In genomic region chr1:173448945-173449344, GRCh38 we compare ENCODE assay signal across 17 cellular contexts.
"Had no signal": no experiment of that assay in that cellular context is flagged by ENCODE, and none has a peak within 500 bp of the region (broad histone marks: within the 10 kb centered on the region; RNA-seq: fewer than 3 reads in every experiment).

No MANE protein-coding gene starts in this region.

- H3K27ac Mint-ChIP-seq: dendritic cell treated with granulocyte-macrophage colony-stimulating factor and Interleukin-4, amounts not matched to agents 40 ng/mL and 50 ng/mL, for 4 days; naive thymus-derived CD4-positive, alpha-beta T cell; stimulated activated memory B cell treated with anti-CD40 and anti-IgM and Interleukin-4, amounts not matched to agents 10 μg/mL and 1 μg/mL and 100 μg/mL, for 72 hours; stimulated activated naive CD8-positive, alpha-beta T cell treated with anti-CD3 and anti-CD28 coated beads, Interleukin-15, Interleukin-2, amounts not matched to agents 100 ng/mL and 50 ng/mL, for 24 hours had no signal

- DNase-seq: erythroblast; head of caudate nucleus; kidney glomerular epithelial cell; naive thymus-derived CD4-positive, alpha-beta T cell; psoas muscle; retina; right lobe of liver; stimulated activated CD4-positive, alpha-beta T cell treated with anti-CD3 and anti-CD28 coated beads, Interleukin-4, amount 100 ng/mL, for 24 hours; tibial artery; upper lobe of left lung; uterus had no signal

- H3K9me3 Mint-ChIP-seq: dendritic cell treated with granulocyte-macrophage colony-stimulating factor and Interleukin-4, amounts not matched to agents 40 ng/mL and 50 ng/mL, for 4 days had no signal

- H3K27me3 ChIP-seq: foreskin keratinocyte, hepatocyte, neutrophil, right lobe of liver, tibial artery, upper lobe of left lung, uterus had no signal

- H3K27me3 Mint-ChIP-seq: dendritic cell treated with granulocyte-macrophage colony-stimulating factor and Interleukin-4, amounts not matched to agents 40 ng/mL and 50 ng/mL, for 4 days; naive thymus-derived CD4-positive, alpha-beta T cell; stimulated activated memory B cell treated with anti-CD40 and anti-IgM and Interleukin-4, amounts not matched to agents 10 μg/mL and 1 μg/mL and 100 μg/mL, for 72 hours; stimulated activated naive CD8-positive, alpha-beta T cell treated with anti-CD3 and anti-CD28 coated beads, Interleukin-15, Interleukin-2, amounts not matched to agents 100 ng/mL and 50 ng/mL, for 24 hours had no signal

- H3K27ac ChIP-seq: foreskin keratinocyte, hepatocyte, neutrophil, psoas muscle, right lobe of liver, tibial artery, upper lobe of left lung, uterus had no signal

- H3K36me3 ChIP-seq: neutrophil, right lobe of liver, upper lobe of left lung, uterus had no signal

- H3K4me3 Mint-ChIP-seq: dendritic cell treated with granulocyte-macrophage colony-stimulating factor and Interleukin-4, amounts not matched to agents 40 ng/mL and 50 ng/mL, for 4 days; naive thymus-derived CD4-positive, alpha-beta T cell; stimulated activated memory B cell treated with anti-CD40 and anti-IgM and Interleukin-4, amounts not matched to agents 10 μg/mL and 1 μg/mL and 100 μg/mL, for 72 hours; stimulated activated naive CD8-positive, alpha-beta T cell treated with anti-CD3 and anti-CD28 coated beads, Interleukin-15, Interleukin-2, amounts not matched to agents 100 ng/mL and 50 ng/mL, for 24 hours had no signal

- H3K9me3 ChIP-seq: neutrophil, psoas muscle, right lobe of liver, upper lobe of left lung, uterus had no signal

- H3K4me3 ChIP-seq: hepatocyte, psoas muscle, right lobe of liver, tibial artery, upper lobe of left lung, uterus had no signal

- ATAC-seq: naive thymus-derived CD4-positive, alpha-beta T cell; psoas muscle; right lobe of liver; stimulated activated memory B cell treated with anti-CD40 and anti-IgM and Interleukin-4, amounts not matched to agents 10 μg/mL and 1 μg/mL and 100 μg/mL, for 72 hours had no signal

- H3K4me1 ChIP-seq: psoas muscle, upper lobe of left lung, uterus had no signal
